8 cellular contexts compared by ENCODE assay signal in the genomic region with DNA sequence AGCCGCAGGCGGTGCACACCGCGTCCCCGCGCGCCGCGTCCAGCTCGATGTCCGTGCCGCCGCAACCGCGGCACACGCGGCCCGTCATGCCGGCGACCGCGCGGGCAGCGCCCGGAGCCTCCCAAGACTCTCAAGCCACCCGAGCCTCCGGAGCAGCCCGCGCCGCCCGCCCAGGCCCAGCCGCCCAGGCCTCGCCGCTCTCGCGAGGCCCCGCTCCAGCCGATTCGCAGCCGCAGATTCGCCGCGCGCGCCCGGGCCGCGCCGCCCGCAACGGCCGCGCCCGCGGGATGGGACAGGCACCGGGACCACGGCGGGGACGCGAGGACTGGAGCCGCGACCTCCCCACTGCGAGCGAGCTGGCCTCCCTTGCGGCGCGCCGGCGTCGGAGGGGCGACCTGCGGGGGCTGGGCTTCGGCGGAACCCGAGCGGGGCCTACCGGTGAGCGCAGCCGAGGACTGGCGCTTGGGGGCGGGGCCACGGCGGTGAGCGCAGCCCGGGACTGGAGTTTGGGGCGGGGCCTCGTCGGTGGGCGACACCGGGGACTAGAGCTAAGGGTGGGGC. TPM values are rescaled to one million over a fixed set of nuclear protein-coding genes. Genes with fewer than 3 reads are reported as not detected.
A peak's percentile ranks its signal among the peaks of the same experiment; 100 is the strongest.
DNase-seq lines count a peak whose midpoint lies in the region; ATAC-seq and TF ChIP-seq lines count a peak whose summit lies in the region.

Gene BRF1, minus strand, starts transcription at position 460 of the 561 bp plus-strand sequence. Its CDS starts 372 bp downstream, at position 88.

- H3K4me3 Mint-ChIP-seq in activated naive CD4-positive, alpha-beta T cell treated with anti-CD3 and anti-CD28 coated beads, Interleukin-2, amount 50 U/mL, for 24 hours: peak within 1 kb of the TSS; percentile 90

- H3K9me3 ChIP-seq in testis: no peaks in the 10 kb centered on the region

- peak within 1 kb of the TSS; percentile 81 to 91 for H3K27ac ChIP-seq in testis

- peaks cover 50% of the 10 kb centered on the region for H3K4me1 Mint-ChIP-seq in activated naive CD4-positive, alpha-beta T cell treated with anti-CD3 and anti-CD28 coated beads, Interleukin-2, amount 50 U/mL, for 24 hours

- H3K36me3 ChIP-seq in testis (ENCODE audit: low read depth, missing control alignments): no peaks in the 10 kb centered on the region

- intact Hi-C loops in testis (cut with DNase I; ENCODE audit: low total_unique reads): no loop called here

- no peaks in the 10 kb centered on the region for H3K9me3 Mint-ChIP-seq in activated naive CD4-positive, alpha-beta T cell treated with anti-CD3 and anti-CD28 coated beads, Interleukin-2, amount 50 U/mL, for 24 hours

- no peak for TF ChIP-seq CTCF in LNCaP clone FGC (IDR thresholded peaks at IDR 0.05; ENCODE audit: control insufficient read depth, extremely low read depth, insufficient read depth)
- no peak for TF ChIP-seq CTCF in omental fat pad (IDR thresholded peaks at IDR 0.05)
- TF ChIP-seq CTCF in testis (IDR thresholded peaks at IDR 0.05): no peak

- H3K27me3 Mint-ChIP-seq in activated naive CD4-positive, alpha-beta T cell treated with anti-CD3 and anti-CD28 coated beads, Interleukin-2, amount 50 U/mL, for 24 hours: no peaks in the 10 kb centered on the region

- no peaks in the 10 kb centered on the region for H3K4me1 ChIP-seq in testis

- H3K36me3 Mint-ChIP-seq in activated naive CD4-positive, alpha-beta T cell treated with anti-CD3 and anti-CD28 coated beads, Interleukin-2, amount 50 U/mL, for 24 hours: no peaks in the 10 kb centered on the region

- no peaks in the 10 kb centered on the region for H3K27me3 ChIP-seq in testis

- DNase-seq in ELR (ENCODE audit: low read depth) (peak; percentile 94), GOT3 (lab: John Stamatoyannopoulos, UW) (peak; percentile 72), LNCaP clone FGC (ENCODE audit: low read depth) (no peak), SKM-1 (lab: John Stamatoyannopoulos, UW; ENCODE audit: unreplicated experiment) (peak; percentile 62), glomerular endothelial cell (ENCODE audit: extremely low read depth, low read depth, low spot score) (no peak), omental fat pad (ENCODE audit: low spot score) (peak; percentile 73), testis (peak; percentile 93)

- peak within 1 kb of the TSS; percentile 82 for H3K27ac Mint-ChIP-seq in activated naive CD4-positive, alpha-beta T cell treated with anti-CD3 and anti-CD28 coated beads, Interleukin-2, amount 50 U/mL, for 24 hours

- WGBS in testis, 2 donors: 0% methylated on average over 4 to 65 of the region's 90 CpGs

- H3K4me3 ChIP-seq in LNCaP clone FGC (ENCODE audit: low read depth, low read length): peak within 1 kb of the TSS; percentile 85
- peak within 1 kb of the TSS; percentile 78 to 82 for H3K4me3 ChIP-seq in testis

- peak; percentile 98 for ATAC-seq in omental fat pad (ENCODE audit: low FRiP score)

- no peak for TF ChIP-seq POLR2A in testis (IDR thresholded peaks at IDR 0.05)

RNA-seq across cellular contexts. Expression of gene BRF1, which starts in this region (rescaled TPM):
- 37.9 and 63.4 TPM in 2 replicates for total RNA-seq in glomerular endothelial cell
- total RNA-seq in omental fat pad: 10 to 100 TPM; 22.8 to 46.5 (median 30.7) TPM
- 100 to 1,000 TPM in 1 of 2 donors, 10 to 100 TPM in 1; 95.3 to 112 TPM for total RNA-seq in testis
- polyA plus RNA-seq in testis (ENCODE audit: insufficient read depth, low read depth, low replicate concordance): 30.3 TPM

Comparison
In these comparisons a context has a peak if more than half of its experiments do, and no peak if none do; other contexts are left out.
1. DNase-seq: peak in ELR (single experiment), GOT3 (single experiment), SKM-1 (single experiment), omental fat pad (single experiment) and testis (single experiment); none in LNCaP clone FGC (single experiment) and glomerular endothelial cell (single experiment).